In genomic region chr12:542290-543113, GRCh38 we compare ENCODE assay signal across 16 cellular contexts.
DNase-seq lines count a peak whose midpoint lies in the region; ATAC-seq and TF ChIP-seq lines count a peak whose summit lies in the region.
"Had no signal": no experiment of that assay in that cellular context is flagged by ENCODE, and none has a peak within 500 bp of the region (broad histone marks: within the 10 kb centered on the region; RNA-seq: fewer than 3 reads in every experiment).

No MANE protein-coding gene starts in this region.

- ATAC-seq in heart right ventricle (peak in 6 of 8 donors; percentile 16 to 67 (median 48)), HG03159 (IDR thresholded peaks at IDR 0.05; ENCODE audit: unreplicated experiment) (no peak)
- ATAC-seq in stimulated activated naive B cell treated with anti-CD40 and anti-IgM and Interleukin-4, amounts not matched to agents 10 μg/mL and 1 μg/mL and 100 μg/mL, for 72 hours (replicated peaks) = no peak
- ATAC-seq: body of pancreas, GM12878 had no signal

- H3K9me3 ChIP-seq in H9 (ENCODE audit: control insufficient read depth, low read depth, low read length) = no peaks in the 10 kb centered on the region
- H3K9me3 ChIP-seq in heart right ventricle = no peaks in the 10 kb centered on the region
- H3K9me3 ChIP-seq: body of pancreas, testis had no signal

- H3K27me3 ChIP-seq in H9 (ENCODE audit: insufficient read depth, low read length) (no peaks in the 10 kb centered on the region), heart right ventricle (peaks cover 0 to 13% (median 7%) of the 10 kb centered on the region in 7 donors)
- H3K27me3 ChIP-seq: body of pancreas, testis had no signal

- no peak overlapping the region for H2BK12ac ChIP-seq in H9 (ENCODE audit: insufficient read length, low read depth, low read length)

- no peak overlapping the region for H2BK5ac ChIP-seq in H9 (ENCODE audit: insufficient read length, low read length)

- H3K4me2 ChIP-seq in H9 (ENCODE audit: insufficient read depth, insufficient read length, low read length) = no peak overlapping the region

- no peak overlapping the region for H2BK20ac ChIP-seq in H9 (ENCODE audit: low read depth, low read length, poor library complexity, severe bottlenecking)

- intact Hi-C loops in heart right ventricle (cut with DNase I) = no loop called here
- intact Hi-C loops in activated CD4-positive, alpha-beta T cell treated with anti-CD3 and anti-CD28 coated beads, Interleukin-2, amount 10 ng/mL, durations not matched to agents 24 days and 14 days (cut with micrococcal nuclease) = no loop called here

- H3K79me1 ChIP-seq in H9 (ENCODE audit: insufficient read depth, low read depth, low read length, poor library complexity, severe bottlenecking) = no peaks in the 10 kb centered on the region

- H3K27ac ChIP-seq in H9 (ENCODE audit: insufficient read length, low read depth, low read length) (no peak overlapping the region), heart right ventricle (peak overlapping the region in 7 of 10 donors; percentile 14 to 68 (median 36))
- H3K27ac ChIP-seq: testis had no signal

- no CpG with 5 or more reads among the region's 9 CpGs for WGBS in H9 (ENCODE audit: extremely low coverage, insufficient read length, low lambda C conversion rate)
- 33 to 42% methylated on average over 9 of the region's 9 CpGs for WGBS in heart right ventricle, 2 donors

- peaks cover 0 to 10% (median 3%) of the 10 kb centered on the region in 3 experiments; a peak in 2 of 7 replicates for H3K36me3 Mint-ChIP-seq in H9 (ENCODE audit: insufficient read depth in 1 of 3, low read depth in 3 of 3)
- no peaks in the 10 kb centered on the region for H3K36me3 Mint-ChIP-seq in stimulated activated naive B cell treated with anti-CD40 and anti-IgM and Interleukin-4, amounts not matched to agents 10 μg/mL and 1 μg/mL and 100 μg/mL, for 72 hours
- H3K36me3 Mint-ChIP-seq in activated CD4-positive, alpha-beta T cell treated with anti-CD3 and anti-CD28 coated beads, Interleukin-2, amount 10 ng/mL, durations not matched to agents 24 days and 14 days (ENCODE audit: low read depth) = no peaks in the 10 kb centered on the region

- H4K91ac ChIP-seq in H9 (ENCODE audit: insufficient read length, low read depth, low read length) = no peak overlapping the region

- no peak overlapping the region for H3K14ac ChIP-seq in H9 (ENCODE audit: insufficient read depth, low read length)

- H3K27me3 Mint-ChIP-seq in H9 (ENCODE audit: low read depth) = peaks cover 7% of the 10 kb centered on the region
- H3K27me3 Mint-ChIP-seq in stimulated activated naive B cell treated with anti-CD40 and anti-IgM and Interleukin-4, amounts not matched to agents 10 μg/mL and 1 μg/mL and 100 μg/mL, for 72 hours = peaks cover 33 to 34% of the 10 kb centered on the region in 2 donors
- H3K27me3 Mint-ChIP-seq in activated CD4-positive, alpha-beta T cell treated with anti-CD3 and anti-CD28 coated beads, Interleukin-2, amount 10 ng/mL, durations not matched to agents 24 days and 14 days = peaks cover 10% of the 10 kb centered on the region
- H3K27me3 Mint-ChIP-seq: progenitor cell of endocrine pancreas had no signal

- H3T11ph ChIP-seq in H9 (ENCODE audit: low read length) = no peak overlapping the region

- H4K8ac ChIP-seq in H9 (replicated peaks; ENCODE audit: insufficient read length, low read depth, low read length) = no peak overlapping the region

- TF ChIP-seq CTCF in H9 (conservative IDR thresholded peaks at IDR 0.05) (no peak), heart right ventricle (IDR thresholded peaks at IDR 0.05) (no peak)

- no peak for DNase-seq in H9
- peak; percentile 89 for DNase-seq in NCI-H69 (lab: John Stamatoyannopoulos, UW)
- no peak for DNase-seq in heart right ventricle
- DNase-seq in retina = peak; percentile 58
- DNase-seq in stimulated activated naive B cell treated with anti-CD40 and anti-IgM and Interleukin-4, amounts not matched to agents 10 μg/mL and 1 μg/mL and 100 μg/mL, for 72 hours = no peak
- no peak for DNase-seq in activated CD4-positive, alpha-beta T cell treated with anti-CD3 and anti-CD28 coated beads, Interleukin-2, amount 10 ng/mL, durations not matched to agents 24 days and 14 days
- DNase-seq: activated gamma-delta T cell treated with Interleukin-2 at 50 U/mL for 16 hours, body of pancreas, foreskin fibroblast, immature natural killer cell, mesenchymal stem cell, NCI-H2081 treated with DMSO at 0.1 percent for 48 hours had no signal

- peak overlapping the region; percentile 35 to 86 (median 46); a peak in 4 of 7 replicates for H3K27ac Mint-ChIP-seq in H9
- no peak overlapping the region for H3K27ac Mint-ChIP-seq in stimulated activated naive B cell treated with anti-CD40 and anti-IgM and Interleukin-4, amounts not matched to agents 10 μg/mL and 1 μg/mL and 100 μg/mL, for 72 hours
- no peak overlapping the region for H3K27ac Mint-ChIP-seq in activated CD4-positive, alpha-beta T cell treated with anti-CD3 and anti-CD28 coated beads, Interleukin-2, amount 10 ng/mL, durations not matched to agents 24 days and 14 days
- H3K27ac Mint-ChIP-seq: immature natural killer cell had no signal

- no peak overlapping the region for H2BK120ac ChIP-seq in H9 (ENCODE audit: low read depth, low read length, poor library complexity, severe bottlenecking)

- H2AFZ ChIP-seq in H9 (ENCODE audit: low read length) = no peak overlapping the region

- no peak overlapping the region for H2AK5ac ChIP-seq in H9 (ENCODE audit: insufficient read length, low read length)

- no peaks in the 10 kb centered on the region for H4K20me1 ChIP-seq in H9 (ENCODE audit: control insufficient read depth, insufficient read depth, insufficient read length)

- H2BK15ac ChIP-seq in H9 (ENCODE audit: low read depth, low read length) = no peak overlapping the region

- H3K9me3 Mint-ChIP-seq in H9 = no peaks in the 10 kb centered on the region
- H3K9me3 Mint-ChIP-seq in stimulated activated naive B cell treated with anti-CD40 and anti-IgM and Interleukin-4, amounts not matched to agents 10 μg/mL and 1 μg/mL and 100 μg/mL, for 72 hours = no peaks in the 10 kb centered on the region
- no peaks in the 10 kb centered on the region for H3K9me3 Mint-ChIP-seq in activated CD4-positive, alpha-beta T cell treated with anti-CD3 and anti-CD28 coated beads, Interleukin-2, amount 10 ng/mL, durations not matched to agents 24 days and 14 days
- H3K9me3 Mint-ChIP-seq: immature natural killer cell had no signal

- peaks cover 5% of the 10 kb centered on the region for H3K23me2 ChIP-seq in H9 (ENCODE audit: insufficient read length, low read depth, low read length, poor library complexity, severe bottlenecking)

- H3K79me2 ChIP-seq in H9 (ENCODE audit: insufficient read depth, low read length) = no peaks in the 10 kb centered on the region

- peaks cover 0 to 2% (median 0%) of the 10 kb centered on the region in 9 donors for H3K36me3 ChIP-seq in heart right ventricle

- peak overlapping the region; percentile 38 for H3K18ac ChIP-seq in H9 (ENCODE audit: insufficient read length, low read depth, low read length)

- no peak overlapping the region for H3K4me3 ChIP-seq in heart right ventricle
- H3K4me3 ChIP-seq: body of pancreas, GM12878, testis had no signal

- H3K4me3 Mint-ChIP-seq in H9 = no peak overlapping the region
- H3K4me3 Mint-ChIP-seq in stimulated activated naive B cell treated with anti-CD40 and anti-IgM and Interleukin-4, amounts not matched to agents 10 μg/mL and 1 μg/mL and 100 μg/mL, for 72 hours = no peak overlapping the region
- no peak overlapping the region for H3K4me3 Mint-ChIP-seq in activated CD4-positive, alpha-beta T cell treated with anti-CD3 and anti-CD28 coated beads, Interleukin-2, amount 10 ng/mL, durations not matched to agents 24 days and 14 days
- H3K4me3 Mint-ChIP-seq: immature natural killer cell had no signal

- H3K56ac ChIP-seq in H9 (ENCODE audit: insufficient read length, low read depth, low read length) = no peak overlapping the region

- H4K5ac ChIP-seq in H9 (ENCODE audit: insufficient read length, low read depth, low read length) = no peak overlapping the region

- no peak overlapping the region for H3K9ac ChIP-seq in H9 (ENCODE audit: extremely low read depth, insufficient read length, low read length)

- H3K23ac ChIP-seq in H9 (ENCODE audit: insufficient read length, low read depth, low read length) = no peak overlapping the region

- peaks cover 19 to 26% of the 10 kb centered on the region in 2 experiments for H3K4me1 Mint-ChIP-seq in H9
- H3K4me1 Mint-ChIP-seq in stimulated activated naive B cell treated with anti-CD40 and anti-IgM and Interleukin-4, amounts not matched to agents 10 μg/mL and 1 μg/mL and 100 μg/mL, for 72 hours = peaks cover 6 to 12% of the 10 kb centered on the region in 2 donors
- H3K4me1 Mint-ChIP-seq in activated CD4-positive, alpha-beta T cell treated with anti-CD3 and anti-CD28 coated beads, Interleukin-2, amount 10 ng/mL, durations not matched to agents 24 days and 14 days = peaks cover 25% of the 10 kb centered on the region

- no peak overlapping the region for H3K4ac ChIP-seq in H9 (ENCODE audit: low read depth, low read length)

- H3K4me1 ChIP-seq in H9 (ENCODE audit: insufficient read depth, low read length) = no peaks in the 10 kb centered on the region
- H3K4me1 ChIP-seq in heart right ventricle = peaks cover 7 to 53% (median 27%) of the 10 kb centered on the region in 9 donors

Comparison
In these comparisons a context has a peak if more than half of its experiments do, and no peak if none do; other contexts are left out.
1. DNase-seq: peak in NCI-H69 (single experiment) and retina (single experiment); none in H9 (single experiment), heart right ventricle (0 of 2), stimulated activated naive B cell treated with anti-CD40 and anti-IgM and Interleukin-4, amounts not matched to agents 10 μg/mL and 1 μg/mL and 100 μg/mL, for 72 hours (single experiment) and activated CD4-positive, alpha-beta T cell treated with anti-CD3 and anti-CD28 coated beads, Interleukin-2, amount 10 ng/mL, durations not matched to agents 24 days and 14 days (single experiment).
2. H3K27ac Mint-ChIP-seq: peak in H9 (3 of 3); none in stimulated activated naive B cell treated with anti-CD40 and anti-IgM and Interleukin-4, amounts not matched to agents 10 μg/mL and 1 μg/mL and 100 μg/mL, for 72 hours (single experiment) and activated CD4-positive, alpha-beta T cell treated with anti-CD3 and anti-CD28 coated beads, Interleukin-2, amount 10 ng/mL, durations not matched to agents 24 days and 14 days (single experiment).
3. ATAC-seq: peak in heart right ventricle (6 of 8); none in stimulated activated naive B cell treated with anti-CD40 and anti-IgM and Interleukin-4, amounts not matched to agents 10 μg/mL and 1 μg/mL and 100 μg/mL, for 72 hours (0 of 2) and HG03159 (single experiment).